35 cellular contexts compared by ENCODE assay signal in the genomic region with DNA sequence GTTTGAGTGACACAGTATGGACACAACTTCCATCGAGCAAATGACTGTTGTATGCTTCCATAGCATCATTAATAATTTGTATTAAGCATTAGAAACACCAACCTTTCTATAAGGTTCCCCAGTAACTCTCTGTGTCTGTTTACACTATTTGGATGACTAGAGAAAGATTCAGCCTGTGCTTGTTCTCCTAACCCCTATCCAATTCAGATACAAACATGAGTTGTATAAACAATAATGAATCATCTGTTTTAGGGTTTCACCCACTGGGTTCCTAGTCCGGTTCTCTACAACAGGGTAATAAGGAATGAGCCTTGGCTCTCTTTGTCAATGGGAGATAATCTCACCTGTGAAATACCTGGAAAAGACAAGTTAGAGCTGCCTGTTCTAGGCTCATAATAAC.
"Had no signal": no experiment of that assay in that cellular context is flagged by ENCODE, and none has a peak within 500 bp of the region (broad histone marks: within the 10 kb centered on the region; RNA-seq: fewer than 3 reads in every experiment).

No MANE protein-coding gene starts in this region.

- H3K27me3 Mint-ChIP-seq: activated CD4-positive, alpha-beta memory T cell treated with anti-CD3 and anti-CD28 coated beads for 36 hours; activated CD4-positive, alpha-beta T cell treated with anti-CD3 and anti-CD28 coated beads for 36 hours; activated CD4-positive, alpha-beta T cell treated with anti-CD3 and anti-CD28 coated beads, Interleukin-2, amount 10 ng/mL, durations not matched to agents 24 days and 14 days; activated naive CD8-positive, alpha-beta T cell; activated T-cell treated with anti-CD3 and anti-CD28 coated beads, Interleukin-2, amount 50 U/mL, for 24 hours; dendritic cell treated with granulocyte-macrophage colony-stimulating factor and Interleukin-4, amounts not matched to agents 40 ng/mL and 50 ng/mL, for 4 days; T-helper 17 cell had no signal

- H3K36me3 ChIP-seq: brain microvascular endothelial cell, esophagus muscularis mucosa, gastrocnemius medialis, heart left ventricle, WERI-Rb-1 had no signal

- DNase-seq: activated CD4-positive, alpha-beta memory T cell treated with anti-CD3 and anti-CD28 coated beads for 36 hours; activated CD4-positive, alpha-beta T cell treated with anti-CD3 and anti-CD28 coated beads for 36 hours; activated CD4-positive, alpha-beta T cell treated with anti-CD3 and anti-CD28 coated beads, Interleukin-2, amount 10 ng/mL, durations not matched to agents 24 days and 14 days; activated CD4-positive, CD25-positive, alpha-beta regulatory T cell; activated CD4-positive, CD25-positive, alpha-beta regulatory T cell treated with anti-CD3 and anti-CD28 coated beads, Interleukin-2, amount 50 U/mL, for 72 hours; activated CD8-positive, alpha-beta memory T cell treated with anti-CD3 and anti-CD28 coated beads, Interleukin-2, amount 50 U/mL, for 48 hours; activated gamma-delta T cell; activated naive CD4-positive, alpha-beta T cell; activated naive CD4-positive, alpha-beta T cell treated with anti-CD3 and anti-CD28 coated beads, Interleukin-2, amount 50 U/mL, for 16 hours; activated T-cell treated with anti-CD3 and anti-CD28 coated beads for 4 hours; activated T-cell treated with anti-CD3 and anti-CD28 coated beads, Interleukin-2, amount 50 U/mL, for 24 hours; activated T-cell treated with anti-CD3 and anti-CD28 coated beads, Interleukin-2, amount 50 U/mL, for 72 hours; amniotic stem cell; anterior cingulate cortex; brain microvascular endothelial cell; central memory CD4-positive, alpha-beta T cell; cerebellar nuclear complex; dorsolateral prefrontal cortex; effector memory CD4-positive, alpha-beta T cell; endodermal cell; erythroblast; foreskin keratinocyte; gastrocnemius medialis; glutamatergic neuron; heart left ventricle; hypothalamus; T-helper 17 cell; T1000; WERI-Rb-1 had no signal

- H3K27ac Mint-ChIP-seq: activated CD4-positive, alpha-beta memory T cell treated with anti-CD3 and anti-CD28 coated beads for 36 hours; activated CD4-positive, alpha-beta T cell treated with anti-CD3 and anti-CD28 coated beads for 36 hours; activated CD4-positive, alpha-beta T cell treated with anti-CD3 and anti-CD28 coated beads, Interleukin-2, amount 10 ng/mL, durations not matched to agents 24 days and 14 days; activated naive CD8-positive, alpha-beta T cell; activated T-cell treated with anti-CD3 and anti-CD28 coated beads, Interleukin-2, amount 50 U/mL, for 24 hours; activated T-cell treated with anti-CD3 and anti-CD28 coated beads, Interleukin-2, amount 50 U/mL, for 72 hours; dendritic cell treated with granulocyte-macrophage colony-stimulating factor and Interleukin-4, amounts not matched to agents 40 ng/mL and 50 ng/mL, for 4 days; endodermal cell; T-helper 17 cell; T-helper 2 cell treated with Interferon-gamma antibody and Interleukin-4, amounts not matched to agents 5 μg/mL and 100 μg/mL, for 36 hours had no signal

- H3K9me3 ChIP-seq: esophagus muscularis mucosa, gastrocnemius medialis, heart left ventricle had no signal

- H3K27ac ChIP-seq: brain microvascular endothelial cell, coronary artery, dorsolateral prefrontal cortex, esophagus muscularis mucosa, foreskin keratinocyte, gastrocnemius medialis, heart left ventricle, WERI-Rb-1 had no signal

- H3K4me1 Mint-ChIP-seq: activated CD4-positive, alpha-beta T cell treated with anti-CD3 and anti-CD28 coated beads for 36 hours; activated CD4-positive, alpha-beta T cell treated with anti-CD3 and anti-CD28 coated beads, Interleukin-2, amount 10 ng/mL, durations not matched to agents 24 days and 14 days; T-helper 17 cell had no signal

- H3K4me3 Mint-ChIP-seq: activated CD4-positive, alpha-beta memory T cell treated with anti-CD3 and anti-CD28 coated beads for 36 hours; activated CD4-positive, alpha-beta T cell treated with anti-CD3 and anti-CD28 coated beads for 36 hours; activated CD4-positive, alpha-beta T cell treated with anti-CD3 and anti-CD28 coated beads, Interleukin-2, amount 10 ng/mL, durations not matched to agents 24 days and 14 days; activated naive CD8-positive, alpha-beta T cell; activated T-cell treated with anti-CD3 and anti-CD28 coated beads, Interleukin-2, amount 50 U/mL, for 24 hours; activated T-cell treated with anti-CD3 and anti-CD28 coated beads, Interleukin-2, amount 50 U/mL, for 72 hours; dendritic cell treated with granulocyte-macrophage colony-stimulating factor and Interleukin-4, amounts not matched to agents 40 ng/mL and 50 ng/mL, for 4 days; endodermal cell; T-helper 17 cell; T-helper 2 cell treated with Interferon-gamma antibody and Interleukin-4, amounts not matched to agents 5 μg/mL and 100 μg/mL, for 36 hours had no signal

- H3K9me3 Mint-ChIP-seq: endodermal cell had no signal

- H3K36me3 Mint-ChIP-seq: activated CD4-positive, alpha-beta memory T cell treated with anti-CD3 and anti-CD28 coated beads for 36 hours; activated naive CD8-positive, alpha-beta T cell had no signal

- FAIRE-seq: astrocyte had no signal

- ATAC-seq: activated CD4-positive, alpha-beta T cell treated with anti-CD3 and anti-CD28 coated beads for 36 hours; activated T-cell treated with anti-CD3 and anti-CD28 coated beads, Interleukin-2, amount 50 U/mL, for 72 hours; foreskin keratinocyte; gastrocnemius medialis; heart left ventricle; T-helper 17 cell had no signal

- H3K27me3 ChIP-seq: brain microvascular endothelial cell, esophagus muscularis mucosa, foreskin keratinocyte, gastrocnemius medialis, heart left ventricle had no signal

- H3K4me3 ChIP-seq: coronary artery, dorsolateral prefrontal cortex, esophagus muscularis mucosa, gastrocnemius medialis, heart left ventricle had no signal

- H3K4me1 ChIP-seq: esophagus muscularis mucosa, foreskin keratinocyte, gastrocnemius medialis, heart left ventricle had no signal
